Comparison of ENCODE assay signal across 10 cellular contexts in the genomic region with DNA sequence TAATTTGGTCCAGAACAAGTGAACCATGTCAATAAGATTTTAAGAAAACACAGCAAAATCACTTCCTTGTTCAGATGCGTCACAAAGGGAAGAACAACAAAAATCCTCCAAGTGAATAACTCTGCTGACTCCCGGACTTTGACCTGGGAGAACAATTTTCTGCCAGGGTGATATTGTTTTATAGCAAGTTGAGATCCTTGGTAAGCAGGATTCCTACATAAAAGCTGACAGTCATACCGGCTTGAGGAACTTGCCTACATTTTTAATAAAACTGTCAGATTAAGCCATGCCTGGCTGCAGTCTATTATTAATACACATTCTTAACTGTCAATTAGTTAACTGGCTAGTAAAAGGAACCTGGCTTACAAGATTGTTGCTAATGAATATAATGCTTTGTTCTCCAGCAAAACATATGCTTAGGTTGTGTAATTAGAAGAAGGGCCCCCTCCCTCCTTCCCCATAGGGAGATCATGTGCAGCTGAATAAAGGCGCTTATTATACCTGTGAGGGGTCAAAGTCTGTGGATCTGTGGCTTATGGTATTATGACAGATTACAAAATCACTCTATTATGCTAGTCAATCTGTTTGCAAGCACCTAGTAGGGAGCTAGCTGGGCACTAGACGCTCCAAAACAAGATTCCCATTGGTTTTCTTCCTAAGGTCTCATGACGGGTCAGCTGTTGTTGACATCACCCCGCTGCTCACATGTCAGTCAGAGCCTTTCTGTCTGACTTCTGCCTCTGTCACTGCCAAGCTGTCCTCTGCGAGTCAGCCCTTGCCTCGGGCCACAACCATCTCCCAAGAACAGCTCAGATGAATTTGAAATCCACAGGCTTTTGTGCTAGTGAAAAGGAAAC. TPM values are rescaled to one million over a fixed set of nuclear protein-coding genes. Genes with fewer than 3 reads are reported as not detected.
A peak's percentile ranks its signal among the peaks of the same experiment; 100 is the strongest.
DNase-seq lines count a peak whose midpoint lies in the region; TF ChIP-seq lines count a peak whose summit lies in the region.
"Had no signal": no experiment of that assay in that cellular context is flagged by ENCODE, and none has a peak within 500 bp of the region (broad histone marks: within the 10 kb centered on the region; RNA-seq: fewer than 3 reads in every experiment).

No MANE protein-coding gene starts in this region.

- no peak overlapping the region for H3K27ac ChIP-seq in left ventricle myocardium inferior (replicated peaks)

- DNase-seq in Daoy (ENCODE audit: low read depth) (peak; percentile 4), NOMO-1 treated with DMSO at 0.1 percent for 48 hours (lab: John Stamatoyannopoulos, UW; ENCODE audit: unreplicated experiment) (peak; percentile 36), epithelial cell of esophagus (ENCODE audit: low read depth) (peak; percentile 95), AML-193 (lab: John Stamatoyannopoulos, UW) (no peak), cerebellar nuclear complex (lab: John Stamatoyannopoulos, UW) (no peak), SW 1271 (lab: John Stamatoyannopoulos, UW) (no peak), left ventricle myocardium inferior (no peak)
- DNase-seq: stimulated activated CD4-positive, alpha-beta T cell treated with anti-CD3 and anti-CD28 coated beads, Interleukin-12 subunit alpha, Interleukin-12 subunit beta, amount 100 ng/mL, for 4 hours had no signal

- H3K36me3 Mint-ChIP-seq in nephron (ENCODE audit: low read depth), result no peaks in the 10 kb centered on the region

- H3K27ac Mint-ChIP-seq in nephron, result peak overlapping the region; percentile 58 to 80 (median 60)
- H3K27ac Mint-ChIP-seq: IgD-negative memory B cell had no signal

- no peaks in the 10 kb centered on the region for H3K9me3 ChIP-seq in left ventricle myocardium inferior (replicated peaks)

- intact Hi-C loops in left ventricle myocardium inferior (cut with micrococcal nuclease), result no loop called here

- peaks cover 3% of the 10 kb centered on the region for H3K27me3 Mint-ChIP-seq in nephron (ENCODE audit: low read depth)
- H3K27me3 Mint-ChIP-seq: IgD-negative memory B cell had no signal

- H3K4me3 Mint-ChIP-seq in nephron, result no peak overlapping the region
- H3K4me3 Mint-ChIP-seq: IgD-negative memory B cell had no signal

- peaks cover 16% of the 10 kb centered on the region for H3K4me1 Mint-ChIP-seq in nephron

- H3K4me3 ChIP-seq in epithelial cell of esophagus (ENCODE audit: low read length), result no peak overlapping the region
- H3K4me3 ChIP-seq in left ventricle myocardium inferior, result no peak overlapping the region

- H3K4me1 ChIP-seq in left ventricle myocardium inferior, result no peaks in the 10 kb centered on the region

- H3K9me3 Mint-ChIP-seq in nephron, result peaks cover 3% of the 10 kb centered on the region

- no peak for TF ChIP-seq CTCF in epithelial cell of esophagus (IDR thresholded peaks at IDR 0.05; ENCODE audit: insufficient read depth, low read depth, low read length, missing control alignments)
- no peak for TF ChIP-seq CTCF in nephron (IDR thresholded peaks at IDR 0.05; ENCODE audit: unreplicated experiment in 3 of 3)
- no peak for TF ChIP-seq CTCF in left ventricle myocardium inferior (IDR thresholded peaks at IDR 0.05; ENCODE audit: borderline replicate concordance)

- H3K36me3 ChIP-seq in left ventricle myocardium inferior, result no peaks in the 10 kb centered on the region

- H3K27me3 ChIP-seq in left ventricle myocardium inferior (ENCODE audit: low read depth), result peaks cover 3% of the 10 kb centered on the region

RNA-seq across cellular contexts. Expression of gene SEC63, which starts 44.6 kb away (rescaled TPM):
- 6.2 and 11.0 TPM in 2 replicates for total RNA-seq in Daoy (2014; rRNA removed; shearing (Covaris generic))
- 55.0 TPM for total RNA-seq in left ventricle myocardium inferior

Comparison
In these comparisons a context has a peak if more than half of its experiments do, and no peak if none do; other contexts are left out.
1. DNase-seq: peak in Daoy (single experiment), NOMO-1 treated with DMSO at 0.1 percent for 48 hours (single experiment) and epithelial cell of esophagus (single experiment); none in AML-193 (0 of 2), cerebellar nuclear complex (0 of 2), SW 1271 (0 of 2) and left ventricle myocardium inferior (single experiment).